In the genomic region with DNA sequence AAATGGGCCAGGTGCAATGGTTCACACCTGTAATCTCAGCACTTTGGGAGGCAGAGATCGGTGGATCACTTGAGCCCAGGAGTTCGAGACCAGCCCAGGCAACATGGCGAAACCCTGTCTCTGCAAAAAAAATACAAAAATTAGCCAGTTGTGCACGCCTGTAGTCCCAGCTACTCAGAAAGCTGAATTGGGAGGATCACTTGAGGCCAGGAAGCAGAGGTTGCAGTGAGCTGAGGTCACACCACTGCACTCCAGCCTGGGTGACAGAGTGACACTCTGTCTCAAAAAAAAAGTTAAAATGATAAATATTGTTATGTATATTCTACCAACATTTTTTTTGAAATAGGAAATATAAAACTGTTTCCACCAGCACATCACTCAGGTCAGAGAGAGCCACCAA, we compare ENCODE assay signal across 19 cellular contexts.
"Had no signal": no experiment of that assay in that cellular context is flagged by ENCODE, and none has a peak within 500 bp of the region (broad histone marks: within the 10 kb centered on the region; RNA-seq: fewer than 3 reads in every experiment).

No MANE protein-coding gene starts in this region.

- H3K36me3 Mint-ChIP-seq: memory B cell had no signal

- H3K27me3 Mint-ChIP-seq: memory B cell; stimulated activated memory B cell treated with anti-CD40 and anti-IgM and Interleukin-4, amounts not matched to agents 10 μg/mL and 1 μg/mL and 100 μg/mL, for 72 hours had no signal

- DNase-seq: activated CD4-positive, alpha-beta T cell treated with anti-CD3 and anti-CD28 coated beads for 1 hour; activated CD8-positive, alpha-beta memory T cell treated with anti-CD3 and anti-CD28 coated beads, Interleukin-2, amount 50 U/mL, for 48 hours; activated naive CD4-positive, alpha-beta T cell; activated naive CD8-positive, alpha-beta T cell treated with anti-CD3 and anti-CD28 coated beads for 36 hours; activated T-cell treated with anti-CD3 and anti-CD28 coated beads, Interleukin-2, amount 50 U/mL, for 4 hours; amygdala; cortex of kidney; head of caudate nucleus; hypothalamus; left cardiac atrium; occipital lobe; sigmoid colon; stimulated activated CD4-positive, alpha-beta T cell treated with anti-CD3 and anti-CD28 coated beads, Interleukin-15, amount 100 ng/mL, for 24 hours; stomach; transverse colon had no signal

- ATAC-seq: activated T-cell treated with anti-CD3 and anti-CD28 coated beads, Interleukin-2, amount 50 U/mL, for 4 hours; gastroesophageal sphincter; left cardiac atrium; stimulated activated memory B cell treated with anti-CD40 and anti-IgM and Interleukin-4, amounts not matched to agents 10 μg/mL and 1 μg/mL and 100 μg/mL, for 72 hours had no signal

- H3K27ac Mint-ChIP-seq: activated naive CD8-positive, alpha-beta T cell treated with anti-CD3 and anti-CD28 coated beads for 36 hours; activated T-helper 2 cell treated with anti-CD3 and anti-CD28 coated beads, Interferon-gamma antibody, Interleukin-2, Interleukin-4, amounts not matched to agents 10 μg/mL and 5 μg/mL and 100 μg/mL, durations not matched to agents 14 hours and 24 hours and 36 hours; memory B cell; stimulated activated memory B cell treated with anti-CD40 and anti-IgM and Interleukin-4, amounts not matched to agents 10 μg/mL and 1 μg/mL and 100 μg/mL, for 72 hours had no signal

- H3K9me3 Mint-ChIP-seq: memory B cell had no signal

- H3K4me3 Mint-ChIP-seq: activated naive CD8-positive, alpha-beta T cell treated with anti-CD3 and anti-CD28 coated beads for 36 hours; activated T-cell treated with anti-CD3 and anti-CD28 coated beads, Interleukin-2, amount 50 U/mL, for 4 hours; memory B cell; stimulated activated memory B cell treated with anti-CD40 and anti-IgM and Interleukin-4, amounts not matched to agents 10 μg/mL and 1 μg/mL and 100 μg/mL, for 72 hours had no signal
